ENCODE assay signal across 12 cellular contexts in genomic region chr16:68644303-68644702, GRCh38. TPM values are rescaled to one million over a fixed set of nuclear protein-coding genes. Genes with fewer than 3 reads are reported as not detected.
DNase-seq lines count a peak whose midpoint lies in the region; ATAC-seq, FAIRE-seq and TF ChIP-seq lines count a peak whose summit lies in the region.
"Had no signal": no experiment of that assay in that cellular context is flagged by ENCODE, and none has a peak within 500 bp of the region (broad histone marks: within the 10 kb centered on the region; RNA-seq: fewer than 3 reads in every experiment).

No MANE protein-coding gene starts in this region.

- DNase-seq in stimulated activated naive CD8-positive, alpha-beta T cell treated with anti-CD3 and anti-CD28 coated beads, Interleukin-15, Interleukin-2, amounts not matched to agents 100 U/mL and 50 U/mL, for 24 hours, result no peak
- DNase-seq in breast epithelium (ENCODE audit: low spot score in 2 of 2) (no peak), mesothelial cell of epicardium (ENCODE audit: low spot score in 2 of 2, unreplicated experiment in 2 of 2) (no peak), adrenal gland (no peak), NCI-H2107 (lab: John Stamatoyannopoulos, UW) (no peak), pancreas (no peak)
- DNase-seq in activated CD4-positive, CD25-positive, alpha-beta regulatory T cell (lab: John Stamatoyannopoulos, UW), result no peak
- DNase-seq: NCI-H2029, tibial artery had no signal

- H3K36me3 Mint-ChIP-seq in stimulated activated naive CD8-positive, alpha-beta T cell treated with anti-CD3 and anti-CD28 coated beads, Interleukin-15, Interleukin-2, amounts not matched to agents 100 ng/mL and 50 ng/mL, for 24 hours (ENCODE audit: low read depth), result no peaks in the 10 kb centered on the region
- H3K36me3 Mint-ChIP-seq in mesothelial cell of epicardium, result peaks cover 2% of the 10 kb centered on the region

- peaks cover 22% of the 10 kb centered on the region for H3K4me1 Mint-ChIP-seq in stimulated activated naive CD8-positive, alpha-beta T cell treated with anti-CD3 and anti-CD28 coated beads, Interleukin-15, Interleukin-2, amounts not matched to agents 100 ng/mL and 50 ng/mL, for 24 hours (ENCODE audit: low read depth)
- peaks cover 34% of the 10 kb centered on the region for H3K4me1 Mint-ChIP-seq in mesothelial cell of epicardium

- H3K4me3 ChIP-seq in breast epithelium (peak overlapping the region in 2 of 3 donors; percentile 81), adrenal gland (no peak overlapping the region), pancreas (peak overlapping the region in 1 of 4 donors; percentile 55)
- H3K4me3 ChIP-seq: tibial artery had no signal

- H3K4me1 ChIP-seq in breast epithelium (peaks cover 0 to 12% of the 10 kb centered on the region in 2 donors), adrenal gland (replicated peaks in 1 of 2) (peaks cover 0 to 7% of the 10 kb centered on the region in 2 donors), pancreas (peaks cover 0 to 10% (median 5%) of the 10 kb centered on the region in 3 donors)

- no peak for FAIRE-seq in pancreas (lab: Jason Lieb, UNC)

- peak overlapping the region; percentile 43 to 75 for H3K27ac ChIP-seq in breast epithelium
- no peak overlapping the region for H3K27ac ChIP-seq in adrenal gland
- no peak overlapping the region for H3K27ac ChIP-seq in pancreas
- H3K27ac ChIP-seq: HL-60, tibial artery had no signal

- peak overlapping the region; percentile 37 for H3K4me3 Mint-ChIP-seq in stimulated activated naive CD8-positive, alpha-beta T cell treated with anti-CD3 and anti-CD28 coated beads, Interleukin-15, Interleukin-2, amounts not matched to agents 100 ng/mL and 50 ng/mL, for 24 hours
- H3K4me3 Mint-ChIP-seq in mesothelial cell of epicardium, result peak overlapping the region; percentile 84

- TF ChIP-seq CTCF in breast epithelium (IDR thresholded peaks at IDR 0.05), result no peak
- no peak for TF ChIP-seq CTCF in mesothelial cell of epicardium (IDR thresholded peaks at IDR 0.05; ENCODE audit: unreplicated experiment)
- TF ChIP-seq CTCF in adrenal gland (IDR thresholded peaks at IDR 0.05), result no peak
- TF ChIP-seq CTCF in pancreas (IDR thresholded peaks at IDR 0.05), result no peak

- no peaks in the 10 kb centered on the region for H3K36me3 ChIP-seq in breast epithelium
- H3K36me3 ChIP-seq in adrenal gland (replicated peaks in 1 of 2), result no peaks in the 10 kb centered on the region
- no peaks in the 10 kb centered on the region for H3K36me3 ChIP-seq in pancreas
- H3K36me3 ChIP-seq: tibial artery had no signal

- H3K9me3 Mint-ChIP-seq in stimulated activated naive CD8-positive, alpha-beta T cell treated with anti-CD3 and anti-CD28 coated beads, Interleukin-15, Interleukin-2, amounts not matched to agents 100 ng/mL and 50 ng/mL, for 24 hours, result no peaks in the 10 kb centered on the region
- H3K9me3 Mint-ChIP-seq in mesothelial cell of epicardium, result no peaks in the 10 kb centered on the region

- WGBS in adrenal gland, 4 donors, result 42 to 56% (median 45%) methylated on average over 18 of the region's 18 CpGs
- 21 to 25% methylated on average over 18 of the region's 18 CpGs for WGBS in pancreas, 2 donors

- ATAC-seq in stimulated activated naive CD8-positive, alpha-beta T cell treated with anti-CD3 and anti-CD28 coated beads, Interleukin-15, Interleukin-2, amounts not matched to agents 100 U/mL and 50 U/mL, for 24 hours, result no peak
- no peak for ATAC-seq in pancreas

- H3K9me3 ChIP-seq in breast epithelium (no peaks in the 10 kb centered on the region), adrenal gland (replicated peaks in 1 of 3) (no peaks in the 10 kb centered on the region), pancreas (no peaks in the 10 kb centered on the region)
- H3K9me3 ChIP-seq: tibial artery had no signal

- peaks cover 67% of the 10 kb centered on the region for H3K27me3 Mint-ChIP-seq in stimulated activated naive CD8-positive, alpha-beta T cell treated with anti-CD3 and anti-CD28 coated beads, Interleukin-15, Interleukin-2, amounts not matched to agents 100 ng/mL and 50 ng/mL, for 24 hours
- H3K27me3 Mint-ChIP-seq in mesothelial cell of epicardium (ENCODE audit: low read depth), result peaks cover 3% of the 10 kb centered on the region

- no peak overlapping the region for H3K27ac Mint-ChIP-seq in stimulated activated naive CD8-positive, alpha-beta T cell treated with anti-CD3 and anti-CD28 coated beads, Interleukin-15, Interleukin-2, amounts not matched to agents 100 ng/mL and 50 ng/mL, for 24 hours
- H3K27ac Mint-ChIP-seq in mesothelial cell of epicardium, result peak overlapping the region; percentile 95

- intact Hi-C loops in breast epithelium (cut with DNase I; ENCODE audit: low total_unique reads) (no loop called here), adrenal gland (cut with DNase I) (no loop called here), pancreas (cut with DNase I) (no loop called here)

- TF ChIP-seq POLR2A in breast epithelium (IDR thresholded peaks at IDR 0.05) (no peak), adrenal gland (IDR thresholded peaks at IDR 0.05) (no peak)

- H3K27me3 ChIP-seq in breast epithelium (peaks cover 0 to 11% of the 10 kb centered on the region in 2 donors), adrenal gland (peaks cover 46% of the 10 kb centered on the region), pancreas (no peaks in the 10 kb centered on the region)

RNA-seq across cellular contexts. Expression of gene CDH3, which starts 0.8 kb away (rescaled TPM):
- total RNA-seq in breast epithelium (10 to 100 TPM in 2 of 3 donors, under 1 TPM in 1; 0.32 to 62.6 (median 39.0) TPM), mesothelial cell of epicardium (179 to 180 TPM (median 180 TPM) in 3 replicates), adrenal gland (1 to 10 TPM in 5 of 8 donors, under 1 TPM in 2, not detected in 1; 0.29 to 2.5 (median 1.1) TPM), pancreas (1 to 10 TPM in 5 of 6 donors, under 1 TPM in 1; 0.39 to 5.2 (median 1.4) TPM)
- polyA plus RNA-seq in adrenal gland (under 1 TPM; 0.16 to 0.97 (median 0.20) TPM), pancreas (under 1 TPM; 0.30 to 0.47 TPM)
- total RNA-seq: lung microvascular endothelial cell had no signal

Comparison
In these comparisons a context has a peak if more than half of its experiments do, and no peak if none do; other contexts are left out.
1. H3K27ac ChIP-seq: peak in breast epithelium (2 of 2); none in adrenal gland (0 of 5) and pancreas (0 of 4).
2. H3K4me3 ChIP-seq: peak in breast epithelium (2 of 3); none in adrenal gland (0 of 4).